In genomic region chr3:42174679-42175660, GRCh38 we compare ENCODE assay signal across 24 cellular contexts.
DNase-seq lines count a peak whose midpoint lies in the region; ATAC-seq and TF ChIP-seq lines count a peak whose summit lies in the region.
"Had no signal": no experiment of that assay in that cellular context is flagged by ENCODE, and none has a peak within 500 bp of the region (broad histone marks: within the 10 kb centered on the region; RNA-seq: fewer than 3 reads in every experiment).

No MANE protein-coding gene starts in this region.

- intact Hi-C loops in left ventricle myocardium inferior (cut with micrococcal nuclease) (no loop called here), left ventricle myocardium superior (cut with micrococcal nuclease) (loop anchor here (10.0 kb wide), 1 partner anchor 160 kb away; no protein-coding TSS in a partner anchor)

- peaks cover 100% of the 10 kb centered on the region for H3K4me1 ChIP-seq in left ventricle myocardium inferior
- H3K4me1 ChIP-seq in foreskin keratinocyte: peaks cover 5% of the 10 kb centered on the region

- no peaks in the 10 kb centered on the region for H3K27me3 Mint-ChIP-seq in naive B cell
- H3K27me3 Mint-ChIP-seq: activated CD8-positive, alpha-beta T cell treated with anti-CD3 and anti-CD28 coated beads for 36 hours; activated T-cell treated with anti-CD3 and anti-CD28 coated beads, Interleukin-2, amount 50 U/mL, for 24 hours; CD4-positive, alpha-beta memory T cell had no signal

- peak overlapping the region in 4 of 6 donors; percentile 48 to 86 (median 72) for H3K27ac Mint-ChIP-seq in naive B cell
- H3K27ac Mint-ChIP-seq: activated CD8-positive, alpha-beta T cell treated with anti-CD3 and anti-CD28 coated beads for 36 hours; activated naive CD4-positive, alpha-beta T cell treated with anti-CD3 and anti-CD28 coated beads, Interleukin-2, amount 50 U/mL, for 72 hours; activated T-cell treated with anti-CD3 and anti-CD28 coated beads, Interleukin-2, amount 50 U/mL, for 24 hours had no signal

- H3K27me3 ChIP-seq in left ventricle myocardium inferior (ENCODE audit: low read depth) (no peaks in the 10 kb centered on the region), foreskin keratinocyte (no peaks in the 10 kb centered on the region)
- H3K27me3 ChIP-seq: cardiac muscle cell, upper lobe of left lung had no signal

- H3K4me1 Mint-ChIP-seq in naive B cell: peaks cover 60 to 79% (median 78%) of the 10 kb centered on the region in 3 donors

- no peak overlapping the region for H3K4me3 ChIP-seq in left ventricle myocardium inferior
- H3K4me3 ChIP-seq: cardiac muscle cell, upper lobe of left lung had no signal

- no peak for TF ChIP-seq CTCF in left ventricle myocardium inferior (IDR thresholded peaks at IDR 0.05; ENCODE audit: borderline replicate concordance)
- TF ChIP-seq CTCF in GM20000 (IDR thresholded peaks at IDR 0.05; ENCODE audit: extremely low read depth, missing control alignments): no peak
- no peak for TF ChIP-seq CTCF in foreskin keratinocyte (conservative IDR thresholded peaks at IDR 0.05)

- H3K4me3 Mint-ChIP-seq in naive B cell: peak overlapping the region in 7 of 8 donors; percentile 47 to 85 (median 69)
- H3K4me3 Mint-ChIP-seq: activated CD8-positive, alpha-beta T cell treated with anti-CD3 and anti-CD28 coated beads for 36 hours; activated T-cell treated with anti-CD3 and anti-CD28 coated beads, Interleukin-2, amount 50 U/mL, for 24 hours had no signal

- no peaks in the 10 kb centered on the region for H3K9me3 ChIP-seq in left ventricle myocardium inferior (replicated peaks)
- H3K9me3 ChIP-seq: upper lobe of left lung had no signal

- H3K36me3 Mint-ChIP-seq in naive B cell: peaks cover 5 to 9% of the 10 kb centered on the region in 2 donors
- H3K36me3 Mint-ChIP-seq: activated naive CD4-positive, alpha-beta T cell treated with anti-CD3 and anti-CD28 coated beads, Interleukin-2, amount 50 U/mL, for 72 hours had no signal

- ATAC-seq in left ventricle myocardium superior (no peak), naive B cell (ENCODE audit: low read depth in 2 of 2) (no peak), foreskin keratinocyte (no peak)
- ATAC-seq: activated CD8-positive, alpha-beta T cell treated with anti-CD3 and anti-CD28 coated beads for 36 hours; activated naive CD4-positive, alpha-beta T cell treated with anti-CD3 and anti-CD28 coated beads, Interleukin-2, amount 50 U/mL, for 72 hours; esophagus mucosa had no signal

- H3K36me3 ChIP-seq in left ventricle myocardium inferior: peaks cover 11% of the 10 kb centered on the region
- H3K36me3 ChIP-seq: cardiac muscle cell had no signal

- H3K27ac ChIP-seq in left ventricle myocardium inferior (replicated peaks) (peak overlapping the region; percentile 38), angular gyrus (ENCODE audit: low read depth, low read length) (peak overlapping the region; percentile 72), foreskin keratinocyte (no peak overlapping the region)
- H3K27ac ChIP-seq: cardiac muscle cell, HL-60, parathyroid adenoma, upper lobe of left lung had no signal

- no peak for DNase-seq in left ventricle myocardium inferior
- no peak for DNase-seq in left ventricle myocardium superior
- no peak for DNase-seq in naive B cell
- DNase-seq in GM20000 (ENCODE audit: low spot score): no peak
- DNase-seq in stimulated activated CD4-positive, alpha-beta T cell treated with anti-CD3 and anti-CD28 coated beads, Interleukin-4, amount 100 ng/mL, for 24 hours: no peak
- DNase-seq in SW 1271 (lab: John Stamatoyannopoulos, UW): no peak
- DNase-seq in foreskin keratinocyte: no peak
- DNase-seq: activated CD8-positive, alpha-beta T cell treated with anti-CD3 and anti-CD28 coated beads for 36 hours; activated T-cell treated with anti-CD3 and anti-CD28 coated beads, Interleukin-2, amount 50 U/mL, for 24 hours; CD4-positive, alpha-beta memory T cell; DMS79 treated with DMSO at 0.1 percent for 48 hours; H7; IMR-90; MM.1S; NCI-H1694 treated with DMSO at 0.1 percent for 48 hours; SHP77; small intestine; upper lobe of left lung had no signal

- H3K9me3 Mint-ChIP-seq in naive B cell: no peaks in the 10 kb centered on the region
- H3K9me3 Mint-ChIP-seq: activated CD8-positive, alpha-beta T cell treated with anti-CD3 and anti-CD28 coated beads for 36 hours; activated naive CD4-positive, alpha-beta T cell treated with anti-CD3 and anti-CD28 coated beads, Interleukin-2, amount 50 U/mL, for 72 hours; activated T-cell treated with anti-CD3 and anti-CD28 coated beads, Interleukin-2, amount 50 U/mL, for 24 hours; CD4-positive, alpha-beta memory T cell had no signal
